In genomic region chr7:100865372-100865911, GRCh38 we compare ENCODE assay signal across 8 cellular contexts. TPM values are rescaled to one million over a fixed set of nuclear protein-coding genes. Genes with fewer than 3 reads are reported as not detected.
A peak's percentile ranks its signal among the peaks of the same experiment; 100 is the strongest.
DNase-seq lines count a peak whose midpoint lies in the region; ATAC-seq, FAIRE-seq and TF ChIP-seq lines count a peak whose summit lies in the region.
"Had no signal": no experiment of that assay in that cellular context is flagged by ENCODE, and none has a peak within 500 bp of the region (broad histone marks: within the 10 kb centered on the region; RNA-seq: fewer than 3 reads in every experiment).

No MANE protein-coding gene starts in this region.

- no peak for TF ChIP-seq EP300 in stomach (IDR thresholded peaks at IDR 0.05)

- intact Hi-C loops in stomach (cut with DNase I; ENCODE audit: low total_unique reads) = no loop called here

- no peak for TF ChIP-seq POLR2A in stomach (IDR thresholded peaks at IDR 0.05)

- DNase-seq in GM04503 (ENCODE audit: low read depth) = peak; percentile 38
- DNase-seq in RCC 7860 (ENCODE audit: low spot score) = peak; percentile 48
- DNase-seq in foreskin fibroblast = peak; percentile 56 to 76
- no peak for DNase-seq in stomach
- no peak for DNase-seq in SIG-M5 treated with dmso at 0.1 percent for 504 hours (lab: John Stamatoyannopoulos, UW; ENCODE audit: unreplicated experiment)
- DNase-seq: NCI-H146 had no signal

- ATAC-seq in HG03469 (IDR thresholded peaks at IDR 0.05; ENCODE audit: unreplicated experiment) (no peak), GM18498 (IDR thresholded peaks at IDR 0.05; ENCODE audit: unreplicated experiment) (no peak)

- WGBS in stomach, 5 donors = 50 to 68% (median 59%) methylated on average over 10 to 17 of the region's 17 CpGs

- H3K36me3 ChIP-seq in stomach = peaks cover 15 to 31% (median 29%) of the 10 kb centered on the region in 4 donors

- peak overlapping the region; percentile 52 to 97 (median 96) for H3K27ac ChIP-seq in stomach

- H3K27me3 ChIP-seq in stomach = no peaks in the 10 kb centered on the region

- FAIRE-seq in RCC 7860 (lab: Jason Lieb, UNC) = no peak

- no peak for TF ChIP-seq CTCF in foreskin fibroblast (IDR thresholded peaks at IDR 0.05; ENCODE audit: low read depth, low read length)
- TF ChIP-seq CTCF in stomach (IDR thresholded peaks at IDR 0.05) = no peak

- no peak overlapping the region for H3K4me3 ChIP-seq in foreskin fibroblast (ENCODE audit: low read depth in 1 of 2, low read length in 2 of 2)
- peak overlapping the region in 3 of 4 donors; percentile 59 to 86 (median 73) for H3K4me3 ChIP-seq in stomach

- H3K4me1 ChIP-seq in stomach = peaks cover 39 to 64% (median 52%) of the 10 kb centered on the region in 4 donors

- no peaks in the 10 kb centered on the region for H3K9me3 ChIP-seq in stomach

RNA-seq across cellular contexts. Expression of gene TRIP6, which starts 1.7 kb away (rescaled TPM):
- total RNA-seq in stomach = 10 to 100 TPM in 3 of 5 donors, 1 to 10 TPM in 2; 4.7 to 44.3 (median 14.7) TPM
- 10 to 100 TPM; 23.8 to 50.0 (median 26.2) TPM for polyA plus RNA-seq in stomach

RNA-seq across cellular contexts. Expression of gene SRRT, which starts 9.5 kb away (rescaled TPM):
- 100 to 1,000 TPM in 2 of 5 donors, 10 to 100 TPM in 3; 45.2 to 184 (median 86.2) TPM for total RNA-seq in stomach
- 10 to 100 TPM; 63.7 to 97.1 (median 68.9) TPM for polyA plus RNA-seq in stomach

RNA-seq across cellular contexts. Expression of gene SLC12A9, which starts 12.9 kb away (rescaled TPM):
- total RNA-seq in stomach = 10 to 100 TPM in 3 of 5 donors, 1 to 10 TPM in 2; 2.9 to 44.6 (median 25.9) TPM
- 10 to 100 TPM in 1 of 3 donors, 1 to 10 TPM in 2; 4.9 to 21.7 (median 9.0) TPM for polyA plus RNA-seq in stomach

RNA-seq across cellular contexts. Expression of gene UFSP1, which starts 24.1 kb away (rescaled TPM):
- 10 to 100 TPM in 1 of 5 donors, under 1 TPM in 1, not detected in 3; 0.73 to 22.6 TPM for total RNA-seq in stomach
- 1 to 10 TPM; 2.0 to 4.3 (median 4.1) TPM for polyA plus RNA-seq in stomach

RNA-seq across cellular contexts. Expression of gene ACHE, which starts 30.2 kb away (rescaled TPM):
- total RNA-seq in stomach = 1 to 10 TPM in 1 of 5 donors, under 1 TPM in 1, not detected in 3; 0.43 to 2.4 TPM
- polyA plus RNA-seq in stomach = 1 to 10 TPM in 1 of 3 donors, under 1 TPM in 2; 0.25 to 1.5 (median 0.31) TPM

Comparison
In these comparisons a context has a peak if more than half of its experiments do, and no peak if none do; other contexts are left out.
1. DNase-seq: peak in GM04503 (single experiment), RCC 7860 (single experiment) and foreskin fibroblast (2 of 2); none in stomach (single experiment) and SIG-M5 treated with dmso at 0.1 percent for 504 hours (single experiment).
2. H3K4me3 ChIP-seq: peak in stomach (3 of 4); none in foreskin fibroblast (0 of 2).